ENCODE assay signal across 2 cellular contexts in the genomic region with DNA sequence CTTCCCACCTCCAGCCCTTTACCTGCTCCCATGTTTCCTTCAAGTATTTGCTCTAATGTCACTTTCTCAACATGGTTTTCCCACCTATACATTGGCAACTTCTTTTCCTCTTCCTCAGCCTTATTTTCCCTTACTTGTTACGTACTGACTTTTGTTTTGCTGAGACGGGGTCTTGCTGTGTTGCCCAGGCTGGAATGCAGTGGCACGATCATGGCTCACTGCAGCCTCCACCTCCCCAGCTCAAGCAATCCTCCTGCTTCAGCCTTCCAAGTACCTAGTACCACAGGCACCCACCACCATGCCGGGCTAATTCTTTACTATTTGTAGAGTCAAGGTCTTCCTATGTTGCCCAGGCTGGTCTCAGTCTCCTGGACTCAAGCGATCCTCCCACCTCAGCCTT.
TF ChIP-seq lines count a peak whose summit lies in the region.

No MANE protein-coding gene starts in this region.

TF ChIP-seq in GM23338, 12 proteins besides CTCF, POLR2A, EP300 and RAD21 (continues in another document):
- no peak for TF ChIP-seq CREB1 (CRISPR knock-in tag; IDR thresholded peaks at IDR 0.05; ENCODE audit: low read depth)
- TF ChIP-seq ZNF114 (CRISPR knock-in tag; IDR thresholded peaks at IDR 0.05) = no peak
- TF ChIP-seq, protein P1, sequence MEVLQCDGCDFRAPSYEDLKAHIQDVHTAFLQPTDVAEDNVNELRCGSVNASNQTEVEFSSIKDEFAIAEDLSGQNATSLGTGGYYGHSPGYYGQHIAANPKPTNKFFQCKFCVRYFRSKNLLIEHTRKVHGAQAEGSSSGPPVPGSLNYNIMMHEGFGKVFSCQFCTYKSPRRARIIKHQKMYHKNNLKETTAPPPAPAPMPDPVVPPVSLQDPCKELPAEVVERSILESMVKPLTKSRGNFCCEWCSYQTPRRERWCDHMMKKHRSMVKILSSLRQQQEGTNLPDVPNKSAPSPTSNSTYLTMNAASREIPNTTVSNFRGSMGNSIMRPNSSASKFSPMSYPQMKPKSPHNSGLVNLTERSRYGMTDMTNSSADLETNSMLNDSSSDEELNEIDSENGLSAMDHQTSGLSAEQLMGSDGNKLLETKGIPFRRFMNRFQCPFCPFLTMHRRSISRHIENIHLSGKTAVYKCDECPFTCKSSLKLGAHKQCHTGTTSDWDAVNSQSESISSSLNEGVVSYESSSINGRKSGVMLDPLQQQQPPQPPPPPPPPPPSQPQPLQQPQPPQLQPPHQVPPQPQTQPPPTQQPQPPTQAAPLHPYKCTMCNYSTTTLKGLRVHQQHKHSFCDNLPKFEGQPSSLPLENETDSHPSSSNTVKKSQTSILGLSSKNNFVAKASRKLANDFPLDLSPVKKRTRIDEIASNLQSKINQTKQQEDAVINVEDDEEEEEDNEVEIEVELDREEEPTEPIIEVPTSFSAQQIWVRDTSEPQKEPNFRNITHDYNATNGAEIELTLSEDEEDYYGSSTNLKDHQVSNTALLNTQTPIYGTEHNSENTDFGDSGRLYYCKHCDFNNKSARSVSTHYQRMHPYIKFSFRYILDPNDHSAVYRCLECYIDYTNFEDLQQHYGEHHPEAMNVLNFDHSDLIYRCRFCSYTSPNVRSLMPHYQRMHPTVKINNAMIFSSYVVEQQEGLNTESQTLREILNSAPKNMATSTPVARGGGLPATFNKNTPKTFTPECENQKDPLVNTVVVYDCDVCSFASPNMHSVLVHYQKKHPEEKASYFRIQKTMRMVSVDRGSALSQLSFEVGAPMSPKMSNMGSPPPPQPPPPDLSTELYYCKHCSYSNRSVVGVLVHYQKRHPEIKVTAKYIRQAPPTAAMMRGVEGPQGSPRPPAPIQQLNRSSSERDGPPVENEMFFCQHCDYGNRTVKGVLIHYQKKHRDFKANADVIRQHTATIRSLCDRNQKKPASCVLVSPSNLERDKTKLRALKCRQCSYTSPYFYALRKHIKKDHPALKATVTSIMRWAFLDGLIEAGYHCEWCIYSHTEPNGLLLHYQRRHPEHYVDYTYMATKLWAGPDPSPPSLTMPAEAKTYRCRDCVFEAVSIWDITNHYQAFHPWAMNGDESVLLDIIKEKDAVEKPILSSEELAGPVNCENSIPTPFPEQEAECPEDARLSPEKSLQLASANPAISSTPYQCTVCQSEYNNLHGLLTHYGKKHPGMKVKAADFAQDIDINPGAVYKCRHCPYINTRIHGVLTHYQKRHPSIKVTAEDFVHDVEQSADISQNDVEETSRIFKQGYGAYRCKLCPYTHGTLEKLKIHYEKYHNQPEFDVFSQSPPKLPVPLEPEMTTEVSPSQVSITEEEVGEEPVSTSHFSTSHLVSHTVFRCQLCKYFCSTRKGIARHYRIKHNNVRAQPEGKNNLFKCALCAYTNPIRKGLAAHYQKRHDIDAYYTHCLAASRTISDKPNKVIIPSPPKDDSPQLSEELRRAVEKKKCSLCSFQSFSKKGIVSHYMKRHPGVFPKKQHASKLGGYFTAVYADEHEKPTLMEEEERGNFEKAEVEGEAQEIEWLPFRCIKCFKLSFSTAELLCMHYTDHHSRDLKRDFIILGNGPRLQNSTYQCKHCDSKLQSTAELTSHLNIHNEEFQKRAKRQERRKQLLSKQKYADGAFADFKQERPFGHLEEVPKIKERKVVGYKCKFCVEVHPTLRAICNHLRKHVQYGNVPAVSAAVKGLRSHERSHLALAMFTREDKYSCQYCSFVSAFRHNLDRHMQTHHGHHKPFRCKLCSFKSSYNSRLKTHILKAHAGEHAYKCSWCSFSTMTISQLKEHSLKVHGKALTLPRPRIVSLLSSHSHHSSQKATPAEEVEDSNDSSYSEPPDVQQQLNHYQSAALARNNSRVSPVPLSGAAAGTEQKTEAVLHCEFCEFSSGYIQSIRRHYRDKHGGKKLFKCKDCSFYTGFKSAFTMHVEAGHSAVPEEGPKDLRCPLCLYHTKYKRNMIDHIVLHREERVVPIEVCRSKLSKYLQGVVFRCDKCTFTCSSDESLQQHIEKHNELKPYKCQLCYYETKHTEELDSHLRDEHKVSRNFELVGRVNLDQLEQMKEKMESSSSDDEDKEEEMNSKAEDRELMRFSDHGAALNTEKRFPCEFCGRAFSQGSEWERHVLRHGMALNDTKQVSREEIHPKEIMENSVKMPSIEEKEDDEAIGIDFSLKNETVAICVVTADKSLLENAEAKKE (CRISPR knock-in tag; IDR thresholded peaks at IDR 0.05) = no peak
- TF ChIP-seq, protein P2, sequence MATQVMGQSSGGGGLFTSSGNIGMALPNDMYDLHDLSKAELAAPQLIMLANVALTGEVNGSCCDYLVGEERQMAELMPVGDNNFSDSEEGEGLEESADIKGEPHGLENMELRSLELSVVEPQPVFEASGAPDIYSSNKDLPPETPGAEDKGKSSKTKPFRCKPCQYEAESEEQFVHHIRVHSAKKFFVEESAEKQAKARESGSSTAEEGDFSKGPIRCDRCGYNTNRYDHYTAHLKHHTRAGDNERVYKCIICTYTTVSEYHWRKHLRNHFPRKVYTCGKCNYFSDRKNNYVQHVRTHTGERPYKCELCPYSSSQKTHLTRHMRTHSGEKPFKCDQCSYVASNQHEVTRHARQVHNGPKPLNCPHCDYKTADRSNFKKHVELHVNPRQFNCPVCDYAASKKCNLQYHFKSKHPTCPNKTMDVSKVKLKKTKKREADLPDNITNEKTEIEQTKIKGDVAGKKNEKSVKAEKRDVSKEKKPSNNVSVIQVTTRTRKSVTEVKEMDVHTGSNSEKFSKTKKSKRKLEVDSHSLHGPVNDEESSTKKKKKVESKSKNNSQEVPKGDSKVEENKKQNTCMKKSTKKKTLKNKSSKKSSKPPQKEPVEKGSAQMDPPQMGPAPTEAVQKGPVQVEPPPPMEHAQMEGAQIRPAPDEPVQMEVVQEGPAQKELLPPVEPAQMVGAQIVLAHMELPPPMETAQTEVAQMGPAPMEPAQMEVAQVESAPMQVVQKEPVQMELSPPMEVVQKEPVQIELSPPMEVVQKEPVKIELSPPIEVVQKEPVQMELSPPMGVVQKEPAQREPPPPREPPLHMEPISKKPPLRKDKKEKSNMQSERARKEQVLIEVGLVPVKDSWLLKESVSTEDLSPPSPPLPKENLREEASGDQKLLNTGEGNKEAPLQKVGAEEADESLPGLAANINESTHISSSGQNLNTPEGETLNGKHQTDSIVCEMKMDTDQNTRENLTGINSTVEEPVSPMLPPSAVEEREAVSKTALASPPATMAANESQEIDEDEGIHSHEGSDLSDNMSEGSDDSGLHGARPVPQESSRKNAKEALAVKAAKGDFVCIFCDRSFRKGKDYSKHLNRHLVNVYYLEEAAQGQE (IDR thresholded peaks at IDR 0.05; ENCODE audit: unreplicated experiment) = no peak
- no peak for TF ChIP-seq EZH2phosphoT487 (IDR thresholded peaks at IDR 0.05; ENCODE audit: unreplicated experiment)
- no peak for TF ChIP-seq NANOG (IDR thresholded peaks at IDR 0.05; ENCODE audit: borderline replicate concordance)
- TF ChIP-seq, protein P3, sequence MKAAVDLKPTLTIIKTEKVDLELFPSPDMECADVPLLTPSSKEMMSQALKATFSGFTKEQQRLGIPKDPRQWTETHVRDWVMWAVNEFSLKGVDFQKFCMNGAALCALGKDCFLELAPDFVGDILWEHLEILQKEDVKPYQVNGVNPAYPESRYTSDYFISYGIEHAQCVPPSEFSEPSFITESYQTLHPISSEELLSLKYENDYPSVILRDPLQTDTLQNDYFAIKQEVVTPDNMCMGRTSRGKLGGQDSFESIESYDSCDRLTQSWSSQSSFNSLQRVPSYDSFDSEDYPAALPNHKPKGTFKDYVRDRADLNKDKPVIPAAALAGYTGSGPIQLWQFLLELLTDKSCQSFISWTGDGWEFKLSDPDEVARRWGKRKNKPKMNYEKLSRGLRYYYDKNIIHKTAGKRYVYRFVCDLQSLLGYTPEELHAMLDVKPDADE (IDR thresholded peaks at IDR 0.05) = no peak
- no peak for TF ChIP-seq POLR2AphosphoS5 (IDR thresholded peaks at IDR 0.05; ENCODE audit: low read depth)
- TF ChIP-seq STAT1 (IDR thresholded peaks at IDR 0.05; ENCODE audit: unreplicated experiment) = no peak
- TF ChIP-seq EZH2 (IDR thresholded peaks at IDR 0.05; ENCODE audit: low read depth, unreplicated experiment) = no peak

TF ChIP-seq in H1, 55 proteins besides CTCF, POLR2A, EP300 and RAD21:
- TF ChIP-seq RFX5 (IDR thresholded peaks at IDR 0.05; ENCODE audit: borderline replicate concordance, low read depth, low read length) (no peak), KDM1A (IDR thresholded peaks at IDR 0.05; ENCODE audit: borderline replicate concordance, low read length) (peak; percentile 28; the same call in 1 of the 2 replicates), EZH2 (IDR thresholded peaks at IDR 0.05; ENCODE audit: low read depth, low read length, severe bottlenecking) (no peak), BACH1 (IDR thresholded peaks at IDR 0.05; ENCODE audit: low read length) (no peak)
- TF ChIP-seq, protein P4, sequence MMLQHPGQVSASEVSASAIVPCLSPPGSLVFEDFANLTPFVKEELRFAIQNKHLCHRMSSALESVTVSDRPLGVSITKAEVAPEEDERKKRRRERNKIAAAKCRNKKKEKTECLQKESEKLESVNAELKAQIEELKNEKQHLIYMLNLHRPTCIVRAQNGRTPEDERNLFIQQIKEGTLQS (IDR thresholded peaks at IDR 0.05; ENCODE audit: insufficient read depth, low read depth, low read length) = no peak
